16 cellular contexts compared by ENCODE assay signal in genomic region chr6:88823998-88824397, GRCh38.
DNase-seq lines count a peak whose midpoint lies in the region; ATAC-seq and TF ChIP-seq lines count a peak whose summit lies in the region.
"Had no signal": no experiment of that assay in that cellular context is flagged by ENCODE, and none has a peak within 500 bp of the region (broad histone marks: within the 10 kb centered on the region; RNA-seq: fewer than 3 reads in every experiment).

No MANE protein-coding gene starts in this region.

- intact Hi-C loops in left lung (cut with DNase I): no loop called here
- intact Hi-C loops in CD4-positive, alpha-beta memory T cell (cut with micrococcal nuclease): no loop called here

- no peak for TF ChIP-seq CTCF in brain microvascular endothelial cell (IDR thresholded peaks at IDR 0.05; ENCODE audit: low read depth, low read length, missing control alignments)
- no peak for TF ChIP-seq CTCF in left lung (IDR thresholded peaks at IDR 0.05)

- H3K9me3 Mint-ChIP-seq in CD4-positive, alpha-beta memory T cell: peaks cover 0 to 7% (median 4%) of the 10 kb centered on the region in 8 donors

- in situ Hi-C loops in brain microvascular endothelial cell (cut with HindIII; ENCODE audit: low pct_ligation_motif_present, low sequenced_read_pairs): no loop called here

- no peaks in the 10 kb centered on the region for H3K4me1 ChIP-seq in left lung
- H3K4me1 ChIP-seq in CD4-positive, alpha-beta memory T cell (ENCODE audit: insufficient read depth, low read length): no peaks in the 10 kb centered on the region

- no peaks in the 10 kb centered on the region for H3K9me3 ChIP-seq in left lung
- H3K9me3 ChIP-seq in CD4-positive, alpha-beta memory T cell (ENCODE audit: control insufficient read depth in 1 of 2, low read length in 2 of 2): no peaks in the 10 kb centered on the region

- ATAC-seq in left lung (peak; percentile 34), HG03571 (IDR thresholded peaks at IDR 0.05; ENCODE audit: unreplicated experiment) (no peak)
- ATAC-seq: activated T-cell treated with anti-CD3 and anti-CD28 coated beads, Interleukin-2, amount 50 U/mL, for 72 hours; left ventricle myocardium superior had no signal

- peaks cover 17 to 52% of the 10 kb centered on the region in 2 donors for H3K36me3 Mint-ChIP-seq in CD4-positive, alpha-beta memory T cell

- H3K27ac ChIP-seq in brain microvascular endothelial cell (no peak overlapping the region), left lung (no peak overlapping the region)
- no peak overlapping the region for H3K27ac ChIP-seq in CD4-positive, alpha-beta memory T cell (ENCODE audit: low read depth, low read length)

- POLR2A ChIA-PET in CD4-positive, alpha-beta memory T cell (lab: Charles Lee; ENCODE audit: partially characterized antibody): no interaction called here

- H3K27me3 ChIP-seq in brain microvascular endothelial cell (replicated peaks) (no peaks in the 10 kb centered on the region), left lung (no peaks in the 10 kb centered on the region)
- H3K27me3 ChIP-seq in CD4-positive, alpha-beta memory T cell (ENCODE audit: insufficient read depth, low read length): no peaks in the 10 kb centered on the region

- H3K4me1 Mint-ChIP-seq in CD4-positive, alpha-beta memory T cell: peaks cover 6 to 18% (median 13%) of the 10 kb centered on the region in 4 donors

- H3K27me3 Mint-ChIP-seq in CD4-positive, alpha-beta memory T cell: no peaks in the 10 kb centered on the region

- CTCF ChIA-PET in CD4-positive, alpha-beta memory T cell (lab: Charles Lee; ENCODE audit: partially characterized antibody): no interaction called here

- DNase-seq in DMS53 treated with DMSO at 0.1 percent for 48 hours (lab: John Stamatoyannopoulos, UW; ENCODE audit: unreplicated experiment) (peak; percentile 6), M059J (ENCODE audit: low read depth) (peak; percentile 34), brain microvascular endothelial cell (peak; percentile 51), left lung (no peak), NK-92 (lab: John Stamatoyannopoulos, UW; ENCODE audit: unreplicated experiment) (no peak), iPS-NIHi7 (ENCODE audit: extremely low spot score) (no peak)
- DNase-seq in CD4-positive, alpha-beta memory T cell: no peak
- DNase-seq: activated CD4-positive, alpha-beta T cell treated with anti-CD3 and anti-CD28 coated beads for 4 hours; activated T-cell treated with anti-CD3 and anti-CD28 coated beads, Interleukin-2, amount 50 U/mL, for 72 hours; anterior cingulate cortex; effector CD4-positive, alpha-beta T cell; GDM1; head of caudate nucleus; left ventricle myocardium superior; T-helper 2 cell had no signal

- H3K4me3 Mint-ChIP-seq in CD4-positive, alpha-beta memory T cell: no peak overlapping the region
- H3K4me3 Mint-ChIP-seq: activated T-cell treated with anti-CD3 and anti-CD28 coated beads, Interleukin-2, amount 50 U/mL, for 72 hours had no signal

- H3K4me3 ChIP-seq in brain microvascular endothelial cell (ENCODE audit: low read depth, low read length) (no peak overlapping the region), left lung (no peak overlapping the region)
- no peak overlapping the region for H3K4me3 ChIP-seq in CD4-positive, alpha-beta memory T cell (ENCODE audit: low read length in 2 of 2)

- peak overlapping the region in 1 of 7 donors; percentile 76 for H3K27ac Mint-ChIP-seq in CD4-positive, alpha-beta memory T cell
- H3K27ac Mint-ChIP-seq: activated T-cell treated with anti-CD3 and anti-CD28 coated beads, Interleukin-2, amount 50 U/mL, for 72 hours had no signal

- H3K36me3 ChIP-seq in brain microvascular endothelial cell (replicated peaks) (no peaks in the 10 kb centered on the region), left lung (peaks cover 0 to 11% of the 10 kb centered on the region in 2 donors)
- no peaks in the 10 kb centered on the region for H3K36me3 ChIP-seq in CD4-positive, alpha-beta memory T cell (ENCODE audit: insufficient read depth, low read length)

Comparison
In these comparisons a context has a peak if more than half of its experiments do, and no peak if none do; other contexts are left out.
1. DNase-seq: peak in DMS53 treated with DMSO at 0.1 percent for 48 hours (single experiment), M059J (single experiment) and brain microvascular endothelial cell (single experiment); none in left lung (0 of 2), NK-92 (single experiment), iPS-NIHi7 (single experiment) and CD4-positive, alpha-beta memory T cell (0 of 5).